19 cellular contexts compared by ENCODE assay signal in genomic region chr10:23675588-23675987, GRCh38.
DNase-seq lines count a peak whose midpoint lies in the region; ATAC-seq and TF ChIP-seq lines count a peak whose summit lies in the region.
"Had no signal": no experiment of that assay in that cellular context is flagged by ENCODE, and none has a peak within 500 bp of the region (broad histone marks: within the 10 kb centered on the region; RNA-seq: fewer than 3 reads in every experiment).

No MANE protein-coding gene starts in this region.

- WGBS in smooth muscle cell (ENCODE audit: low lambda C conversion rate) = 50% methylated on average over 2 of the region's 2 CpGs

- no peak overlapping the region for H3K9ac ChIP-seq in smooth muscle cell (ENCODE audit: low read depth)
- H3K9ac ChIP-seq: BLaER1 treated with 17β-estradiol and CSF1 and Interleukin-3, amounts not matched to agents 10 nM and 100 nM had no signal

- DNase-seq in NCI-H526 (lab: John Stamatoyannopoulos, UW) (peak; percentile 40 to 46), smooth muscle cell (lab: John Stamatoyannopoulos, UW; ENCODE audit: unreplicated experiment) (no peak), DMS53 treated with DMSO at 0.1 percent for 48 hours (lab: John Stamatoyannopoulos, UW; ENCODE audit: unreplicated experiment) (no peak)
- DNase-seq: AML-193; Caco-2; Calu3; CD4-positive, alpha-beta T cell; CD8-positive, alpha-beta T cell; DMS79; DND-41; EL; GDM1 had no signal

- H3K4me3 ChIP-seq in smooth muscle cell = no peak overlapping the region
- H3K4me3 ChIP-seq: A549; BLaER1 treated with 17β-estradiol and CSF1 and Interleukin-3, amounts not matched to agents 10 nM and 100 nM; GM12878 had no signal

- ATAC-seq in GM18858 (IDR thresholded peaks at IDR 0.05; ENCODE audit: unreplicated experiment) = no peak
- ATAC-seq: A549; CD8-positive, alpha-beta T cell; GM12878 had no signal

- no peak overlapping the region for H2AFZ ChIP-seq in smooth muscle cell (ENCODE audit: low read depth)

- peak overlapping the region; percentile 44 for H3K4me2 ChIP-seq in smooth muscle cell
- H3K4me2 ChIP-seq: A549; BLaER1 treated with 17β-estradiol and CSF1 and Interleukin-3, amounts not matched to agents 10 nM and 100 nM had no signal

- H3K4me1 ChIP-seq in smooth muscle cell (ENCODE audit: low read depth) = no peaks in the 10 kb centered on the region
- H3K4me1 ChIP-seq: A549; BLaER1 treated with 17β-estradiol and CSF1 and Interleukin-3, amounts not matched to agents 10 nM and 100 nM; Caco-2 had no signal

- no peaks in the 10 kb centered on the region for H3K9me3 ChIP-seq in smooth muscle cell (replicated peaks; ENCODE audit: low read depth)
- H3K9me3 ChIP-seq: A549 had no signal

- no peaks in the 10 kb centered on the region for H4K20me1 ChIP-seq in smooth muscle cell (ENCODE audit: low read depth)
- H4K20me1 ChIP-seq: BLaER1 treated with 17β-estradiol and CSF1 and Interleukin-3, amounts not matched to agents 10 nM and 100 nM had no signal

- H3F3A ChIP-seq in smooth muscle cell (ENCODE audit: low read depth) = no peaks in the 10 kb centered on the region

- H3K79me2 ChIP-seq in smooth muscle cell (ENCODE audit: low read depth) = no peaks in the 10 kb centered on the region

- H3K27me3 ChIP-seq in smooth muscle cell (ENCODE audit: low read depth) = no peaks in the 10 kb centered on the region
- H3K27me3 ChIP-seq: BLaER1 treated with 17β-estradiol and CSF1 and Interleukin-3, amounts not matched to agents 10 nM and 100 nM had no signal

- H3K27ac ChIP-seq in VCaP (peak overlapping the region; percentile 52; the same call in 1 of the 2 replicates), smooth muscle cell (ENCODE audit: low read depth) (no peak overlapping the region)
- H3K27ac ChIP-seq: 22Rv1; A549; BLaER1 treated with 17β-estradiol and CSF1 and Interleukin-3, amounts not matched to agents 10 nM and 100 nM; C4-2B had no signal

- TF ChIP-seq CTCF in VCaP (conservative IDR thresholded peaks at IDR 0.05) = no peak
- no peak for TF ChIP-seq CTCF in smooth muscle cell (IDR thresholded peaks at IDR 0.05; ENCODE audit: borderline replicate concordance, insufficient read depth, poor library complexity, severe bottlenecking)

- H3K36me3 ChIP-seq in smooth muscle cell (ENCODE audit: low read depth) = no peaks in the 10 kb centered on the region
- H3K36me3 ChIP-seq: BLaER1 treated with 17β-estradiol and CSF1 and Interleukin-3, amounts not matched to agents 10 nM and 100 nM had no signal

Comparison
In these comparisons a context has a peak if more than half of its experiments do, and no peak if none do; other contexts are left out.
1. DNase-seq: peak in NCI-H526 (2 of 2); none in smooth muscle cell (single experiment) and DMS53 treated with DMSO at 0.1 percent for 48 hours (single experiment).